ENCODE assay signal across 34 cellular contexts in the genomic region with DNA sequence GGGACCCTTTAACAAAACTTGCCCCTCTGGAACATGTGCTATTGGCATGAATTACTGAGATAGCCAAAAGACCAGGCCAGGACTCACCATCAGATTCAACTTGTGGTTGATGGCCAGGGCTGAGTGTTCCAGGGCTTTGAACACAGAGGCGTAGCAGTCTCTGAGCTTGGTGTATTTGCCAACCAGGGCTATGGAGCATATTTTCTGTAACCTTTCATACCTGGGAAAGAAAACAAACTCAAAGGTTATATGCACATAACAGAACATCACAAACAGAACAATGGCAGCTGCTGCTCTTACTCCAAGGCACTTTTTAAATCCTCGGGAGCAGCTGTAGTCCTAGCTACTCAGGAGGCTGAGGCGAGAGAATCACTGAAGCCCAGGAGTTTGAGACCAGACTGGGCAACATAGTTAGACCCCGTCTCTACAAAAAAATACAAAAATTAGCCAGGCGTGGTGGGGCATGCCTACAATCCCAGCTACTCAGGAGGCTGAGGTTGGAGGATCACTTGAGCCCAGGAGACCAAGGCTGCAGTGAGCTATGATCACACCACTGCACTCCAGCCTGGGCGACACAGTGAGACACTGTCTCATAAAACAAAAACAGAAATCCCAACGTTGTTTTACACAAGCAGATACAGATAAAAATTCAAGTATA. TPM values are rescaled to one million over a fixed set of nuclear protein-coding genes. Genes with fewer than 3 reads are reported as not detected.
"Had no signal": no experiment of that assay in that cellular context is flagged by ENCODE, and none has a peak within 500 bp of the region (broad histone marks: within the 10 kb centered on the region; RNA-seq: fewer than 3 reads in every experiment).

No MANE protein-coding gene starts in this region.

- H3K9me3 ChIP-seq: ovary, psoas muscle, spleen, stomach, thoracic aorta, thyroid gland, tibial nerve, upper lobe of left lung, vagina had no signal

- FAIRE-seq: urothelium cell line had no signal

- H3K27ac Mint-ChIP-seq: natural killer cell; nephron; neural progenitor cell; progenitor cell of endocrine pancreas; stimulated activated effector memory CD8-positive, alpha-beta T cell treated with anti-CD3 and anti-CD28 coated beads, Interleukin-12 subunit alpha, Interleukin-12 subunit beta, amount 100 ng/mL, for 72 hours; stimulated activated naive B cell treated with anti-CD40 and anti-IgM and Interleukin-4, amounts not matched to agents 10 μg/mL and 1 μg/mL and 100 μg/mL, for 72 hours; stimulated activated naive CD8-positive, alpha-beta T cell treated with anti-CD3 and anti-CD28 coated beads, Interleukin-15, Interleukin-2, amounts not matched to agents 100 ng/mL and 50 ng/mL, for 24 hours had no signal

- H3K4me3 ChIP-seq: neural progenitor cell, ovary, psoas muscle, skin epidermis, smooth muscle cell, spleen, stomach, thoracic aorta, thyroid gland, tibial nerve, upper lobe of left lung, vagina had no signal

- H3K36me3 ChIP-seq: ovary had no signal

- H3K4me1 Mint-ChIP-seq: natural killer cell; nephron; neural progenitor cell; stimulated activated effector memory CD8-positive, alpha-beta T cell treated with anti-CD3 and anti-CD28 coated beads, Interleukin-12 subunit alpha, Interleukin-12 subunit beta, amount 100 ng/mL, for 72 hours; stimulated activated naive B cell treated with anti-CD40 and anti-IgM and Interleukin-4, amounts not matched to agents 10 μg/mL and 1 μg/mL and 100 μg/mL, for 72 hours had no signal

- ATAC-seq: natural killer cell; psoas muscle; right cardiac atrium; sciatic nerve; stimulated activated effector memory CD8-positive, alpha-beta T cell treated with anti-CD3 and anti-CD28 coated beads, Interleukin-12 subunit alpha, Interleukin-12 subunit beta, amount 100 ng/mL, for 72 hours; stimulated activated naive B cell treated with anti-CD40 and anti-IgM and Interleukin-4, amounts not matched to agents 10 μg/mL and 1 μg/mL and 100 μg/mL, for 72 hours had no signal

- H3K27ac ChIP-seq: neural progenitor cell, ovary, parathyroid adenoma, psoas muscle, skin epidermis, spleen, stomach, thoracic aorta, thyroid gland, tibial nerve, upper lobe of left lung, vagina had no signal

- H3K4me2 ChIP-seq: neural progenitor cell, smooth muscle cell had no signal

- DNase-seq: natural killer cell; occipital lobe; ovary; posterior cingulate gyrus; psoas muscle; right cardiac atrium; spleen; stimulated activated CD4-positive, alpha-beta T cell treated with anti-CD3 and anti-CD28 coated beads, Interleukin-12 subunit alpha, Interleukin-12 subunit beta, amount 100 ng/mL, for 4 hours; stimulated activated CD4-positive, alpha-beta T cell treated with anti-CD3 and anti-CD28 coated beads, Interleukin-1b, Interleukin-23, amount 100 ng/mL, for 48 hours; stimulated activated CD4-positive, alpha-beta T cell treated with anti-CD3 and anti-CD28 coated beads, Interleukin-4, amount 100 ng/mL, for 24 hours; stimulated activated naive B cell treated with anti-CD40 and anti-IgM and Interleukin-4, amounts not matched to agents 10 μg/mL and 1 μg/mL and 100 μg/mL, for 72 hours; stimulated activated naive CD4-positive, alpha-beta T cell treated with Interleukin-2 at 50 U/mL for 16 hours; stomach; thyroid gland; upper lobe of left lung had no signal

- H3K4me1 ChIP-seq: neural progenitor cell, parathyroid adenoma, psoas muscle, spleen, stomach, thyroid gland, tibial nerve, upper lobe of left lung, vagina had no signal

- H3K36me3 Mint-ChIP-seq: natural killer cell had no signal

- H3K27me3 Mint-ChIP-seq: progenitor cell of endocrine pancreas; stimulated activated naive B cell treated with anti-CD40 and anti-IgM and Interleukin-4, amounts not matched to agents 10 μg/mL and 1 μg/mL and 100 μg/mL, for 72 hours; stimulated activated naive CD8-positive, alpha-beta T cell treated with anti-CD3 and anti-CD28 coated beads, Interleukin-15, Interleukin-2, amounts not matched to agents 100 ng/mL and 50 ng/mL, for 24 hours had no signal

- H2AFZ ChIP-seq: neural progenitor cell, parathyroid adenoma had no signal

- H3K9me3 Mint-ChIP-seq: natural killer cell; nephron; neural progenitor cell; stimulated activated effector memory CD8-positive, alpha-beta T cell treated with anti-CD3 and anti-CD28 coated beads, Interleukin-12 subunit alpha, Interleukin-12 subunit beta, amount 100 ng/mL, for 72 hours; stimulated activated naive B cell treated with anti-CD40 and anti-IgM and Interleukin-4, amounts not matched to agents 10 μg/mL and 1 μg/mL and 100 μg/mL, for 72 hours; stimulated activated naive CD8-positive, alpha-beta T cell treated with anti-CD3 and anti-CD28 coated beads, Interleukin-15, Interleukin-2, amounts not matched to agents 100 ng/mL and 50 ng/mL, for 24 hours had no signal

- H3K9ac ChIP-seq: neural progenitor cell, parathyroid adenoma had no signal

- H3K79me2 ChIP-seq: parathyroid adenoma had no signal

- H3K4me3 Mint-ChIP-seq: natural killer cell; nephron; neural progenitor cell; stimulated activated effector memory CD8-positive, alpha-beta T cell treated with anti-CD3 and anti-CD28 coated beads, Interleukin-12 subunit alpha, Interleukin-12 subunit beta, amount 100 ng/mL, for 72 hours; stimulated activated naive B cell treated with anti-CD40 and anti-IgM and Interleukin-4, amounts not matched to agents 10 μg/mL and 1 μg/mL and 100 μg/mL, for 72 hours; stimulated activated naive CD8-positive, alpha-beta T cell treated with anti-CD3 and anti-CD28 coated beads, Interleukin-15, Interleukin-2, amounts not matched to agents 100 ng/mL and 50 ng/mL, for 24 hours had no signal

- H3K27me3 ChIP-seq: neural progenitor cell, ovary, spleen, stomach, thyroid gland, tibial nerve, upper lobe of left lung, vagina had no signal

RNA-seq across cellular contexts. Expression of a gene that starts 33.2 kb away (rescaled TPM):
- total RNA-seq: natural killer cell, occipital lobe, osteoblast, ovary, progenitor cell of endocrine pancreas, psoas muscle, renal cortical epithelial cell, right cardiac atrium, sciatic nerve, smooth muscle cell, spleen, stomach, subcutaneous adipose tissue, temporal lobe, thoracic aorta, thyroid gland, tibial nerve, ureter, vagina had no signal
- polyA plus RNA-seq: neural cell, ovary, right cardiac atrium, smooth muscle cell, spleen, stomach had no signal
